24 cellular contexts compared by ENCODE assay signal in genomic region chr20:43961541-43962471, GRCh38. TPM values are rescaled to one million over a fixed set of nuclear protein-coding genes. Genes with fewer than 3 reads are reported as not detected.
DNase-seq lines count a peak whose midpoint lies in the region; ATAC-seq and TF ChIP-seq lines count a peak whose summit lies in the region.
"Had no signal": no experiment of that assay in that cellular context is flagged by ENCODE, and none has a peak within 500 bp of the region (broad histone marks: within the 10 kb centered on the region; RNA-seq: fewer than 3 reads in every experiment).

No MANE protein-coding gene starts in this region.

- TF ChIP-seq CTCF in Panc1 (IDR thresholded peaks at IDR 0.05) (no peak), upper lobe of right lung (IDR thresholded peaks at IDR 0.05) (no peak)

- DNase-seq in cardiac septum (ENCODE audit: low spot score) (peak; percentile 33), left ventricle myocardium superior (no peak), Panc1 (ENCODE audit: low read depth, low spot score) (no peak), iPS-NIHi7 (ENCODE audit: extremely low spot score) (peak; percentile 46), upper lobe of right lung (peak; percentile 32)
- DNase-seq in activated T-helper 1 cell treated with anti-CD3 and anti-CD28 coated beads, Interleukin-12 subunit alpha, Interleukin-12 subunit beta, Interleukin-2, Interleukin-4 antibody, amounts not matched to agents 30 ng/mL and 10 ng/mL and 1 ng/mL, durations not matched to agents 14 hours and 24 hours and 36 hours (ENCODE audit: low spot score): no peak
- no peak for DNase-seq in effector memory CD4-positive, alpha-beta T cell
- DNase-seq: ACHN; activated CD4-positive, alpha-beta T cell treated with anti-CD3 and anti-CD28 coated beads for 1 hour; C1 segment of cervical spinal cord; cerebellar nuclear complex; glutamatergic neuron; mammary epithelial cell; NCI-H2171; NCI-H524; NK-92 treated with Interleukin-12 subunit alpha and Interleukin-12 subunit beta, amount 100 ng/mL, for 24 hours; SJCRH30; substantia nigra; T-helper 1 cell; uterus had no signal

- peaks cover 14% of the 10 kb centered on the region for H3K27me3 Mint-ChIP-seq in activated T-helper 1 cell treated with anti-CD3 and anti-CD28 coated beads, Interleukin-12 subunit alpha, Interleukin-12 subunit beta, Interleukin-2, Interleukin-4 antibody, amounts not matched to agents 30 ng/mL and 10 ng/mL and 1 ng/mL, durations not matched to agents 14 hours and 24 hours and 36 hours (ENCODE audit: insufficient read depth)

- intact Hi-C loops in cardiac septum (cut with DNase I) (no loop called here), left ventricle myocardium superior (cut with micrococcal nuclease) (no loop called here), Panc1 (cut with micrococcal nuclease; ENCODE audit: unreplicated experiment) (no loop called here), upper lobe of right lung (cut with DNase I) (no loop called here)
- intact Hi-C loops in activated T-helper 1 cell treated with anti-CD3 and anti-CD28 coated beads, Interleukin-12 subunit alpha, Interleukin-12 subunit beta, Interleukin-2, Interleukin-4 antibody, amounts not matched to agents 30 ng/mL and 10 ng/mL and 1 ng/mL, durations not matched to agents 14 hours and 24 hours and 36 hours (cut with micrococcal nuclease): no loop called here

- H3K27ac ChIP-seq in Panc1 (ENCODE audit: low read length): peak overlapping the region; percentile 91
- no peak overlapping the region for H3K27ac ChIP-seq in upper lobe of right lung
- H3K27ac ChIP-seq in effector memory CD4-positive, alpha-beta T cell (ENCODE audit: insufficient read depth, low read length, poor library complexity, severe bottlenecking): no peak overlapping the region
- H3K27ac ChIP-seq: SJCRH30, uterus had no signal

- ATAC-seq in left ventricle myocardium superior: no peak
- no peak for ATAC-seq in Panc1
- ATAC-seq in upper lobe of right lung: no peak
- ATAC-seq in HG02678 (IDR thresholded peaks at IDR 0.05; ENCODE audit: unreplicated experiment): no peak
- ATAC-seq: stimulated activated effector memory CD8-positive, alpha-beta T cell treated with anti-CD3 and anti-CD28 coated beads, Interleukin-12 subunit alpha, Interleukin-12 subunit beta, amount 100 ng/mL, for 72 hours had no signal

- H3K4me1 Mint-ChIP-seq in activated T-helper 1 cell treated with anti-CD3 and anti-CD28 coated beads, Interleukin-12 subunit alpha, Interleukin-12 subunit beta, Interleukin-2, Interleukin-4 antibody, amounts not matched to agents 30 ng/mL and 10 ng/mL and 1 ng/mL, durations not matched to agents 14 hours and 24 hours and 36 hours (ENCODE audit: low read depth): peaks cover 40% of the 10 kb centered on the region

- H3K9me3 Mint-ChIP-seq in activated T-helper 1 cell treated with anti-CD3 and anti-CD28 coated beads, Interleukin-12 subunit alpha, Interleukin-12 subunit beta, Interleukin-2, Interleukin-4 antibody, amounts not matched to agents 30 ng/mL and 10 ng/mL and 1 ng/mL, durations not matched to agents 14 hours and 24 hours and 36 hours: peaks cover 18% of the 10 kb centered on the region

- H3K27me3 ChIP-seq in Panc1 (ENCODE audit: control insufficient read depth, insufficient read depth, low read length): no peaks in the 10 kb centered on the region
- no peaks in the 10 kb centered on the region for H3K27me3 ChIP-seq in upper lobe of right lung
- H3K27me3 ChIP-seq in effector memory CD4-positive, alpha-beta T cell (replicated peaks; ENCODE audit: control insufficient read depth, insufficient read depth, low read length, poor library complexity, severe bottlenecking): no peaks in the 10 kb centered on the region
- H3K27me3 ChIP-seq: SJCRH30, uterus had no signal

- CTCF ChIA-PET in Panc1 (lab: Charles Lee): no interaction called here

- BruUV-seq in Panc1 (replicated peaks; lab: Mats Ljungman, UMichigan): no TSS peak

- POLR2A ChIA-PET in Panc1 (lab: Charles Lee): interaction anchor here (0.5 kb wide), 1 partner anchor 277 kb away, joined by 15 read pairs; no protein-coding TSS in a partner anchor

- H3K9me3 ChIP-seq in Panc1 (ENCODE audit: control insufficient read depth, insufficient read depth, low read depth, low read length) (no peaks in the 10 kb centered on the region), upper lobe of right lung (no peaks in the 10 kb centered on the region)
- no peaks in the 10 kb centered on the region for H3K9me3 ChIP-seq in effector memory CD4-positive, alpha-beta T cell (ENCODE audit: control insufficient read depth, low read length)
- H3K9me3 ChIP-seq: SJCRH30, uterus had no signal

- H3K4me3 Mint-ChIP-seq in activated T-helper 1 cell treated with anti-CD3 and anti-CD28 coated beads, Interleukin-12 subunit alpha, Interleukin-12 subunit beta, Interleukin-2, Interleukin-4 antibody, amounts not matched to agents 30 ng/mL and 10 ng/mL and 1 ng/mL, durations not matched to agents 14 hours and 24 hours and 36 hours: no peak overlapping the region
- H3K4me3 Mint-ChIP-seq: activated naive CD8-positive, alpha-beta T cell; stimulated activated effector memory CD8-positive, alpha-beta T cell treated with anti-CD3 and anti-CD28 coated beads, Interleukin-12 subunit alpha, Interleukin-12 subunit beta, amount 100 ng/mL, for 72 hours had no signal

- H3K4me1 ChIP-seq in Panc1 (ENCODE audit: control insufficient read depth, insufficient read depth, low read length) (peaks cover 78% of the 10 kb centered on the region), upper lobe of right lung (peaks cover 40% of the 10 kb centered on the region)
- H3K4me1 ChIP-seq in effector memory CD4-positive, alpha-beta T cell (ENCODE audit: control insufficient read depth, insufficient read depth, low read length, poor library complexity, severe bottlenecking): peaks cover 48% of the 10 kb centered on the region
- H3K4me1 ChIP-seq: uterus had no signal

- no peak overlapping the region for H3K27ac Mint-ChIP-seq in activated T-helper 1 cell treated with anti-CD3 and anti-CD28 coated beads, Interleukin-12 subunit alpha, Interleukin-12 subunit beta, Interleukin-2, Interleukin-4 antibody, amounts not matched to agents 30 ng/mL and 10 ng/mL and 1 ng/mL, durations not matched to agents 14 hours and 24 hours and 36 hours
- H3K27ac Mint-ChIP-seq: activated naive CD8-positive, alpha-beta T cell; stimulated activated effector memory CD8-positive, alpha-beta T cell treated with anti-CD3 and anti-CD28 coated beads, Interleukin-12 subunit alpha, Interleukin-12 subunit beta, amount 100 ng/mL, for 72 hours had no signal

- H3K36me3 ChIP-seq in Panc1 (ENCODE audit: control insufficient read depth, insufficient read depth, low read length): no peaks in the 10 kb centered on the region
- no peaks in the 10 kb centered on the region for H3K36me3 ChIP-seq in upper lobe of right lung
- no peaks in the 10 kb centered on the region for H3K36me3 ChIP-seq in effector memory CD4-positive, alpha-beta T cell (ENCODE audit: control insufficient read depth, insufficient read depth, low read length)
- H3K36me3 ChIP-seq: SJCRH30, uterus had no signal

- H3K36me3 Mint-ChIP-seq in activated T-helper 1 cell treated with anti-CD3 and anti-CD28 coated beads, Interleukin-12 subunit alpha, Interleukin-12 subunit beta, Interleukin-2, Interleukin-4 antibody, amounts not matched to agents 30 ng/mL and 10 ng/mL and 1 ng/mL, durations not matched to agents 14 hours and 24 hours and 36 hours (ENCODE audit: low read depth): peaks cover 17% of the 10 kb centered on the region

- H3K4me3 ChIP-seq in Panc1 (ENCODE audit: low read depth in 2 of 2, low read length in 2 of 2) (no peak overlapping the region), upper lobe of right lung (no peak overlapping the region)
- H3K4me3 ChIP-seq in effector memory CD4-positive, alpha-beta T cell (ENCODE audit: insufficient read depth, low read depth, low read length, poor library complexity, severe bottlenecking): no peak overlapping the region
- H3K4me3 ChIP-seq: SJCRH30, smooth muscle cell, uterus had no signal

- in situ Hi-C loops in Panc1 (cut with HindIII; ENCODE audit: low pct_unique_long_range_greater_than_20kb, low sequenced_read_pairs): no loop called here

RNA-seq across cellular contexts. Expression of gene TOX2, which starts 47.2 kb away (rescaled TPM):
- total RNA-seq in cardiac septum (1.4 TPM), left ventricle myocardium superior (0.47 TPM), Panc1 (2021; ENCODE audit: unreplicated experiment) (85.4 TPM), upper lobe of right lung (24.3 TPM)
- 137 TPM for polyA plus RNA-seq in Panc1 (2012; ENCODE audit: insufficient read length)
- total RNA-seq in activated T-helper 1 cell treated with anti-CD3 and anti-CD28 coated beads, Interleukin-12 subunit alpha, Interleukin-12 subunit beta, Interleukin-2, Interleukin-4 antibody, amounts not matched to agents 30 ng/mL and 10 ng/mL and 1 ng/mL, durations not matched to agents 14 hours and 24 hours and 36 hours: 4.0 and 4.8 TPM in 2 replicates

Comparison
In these comparisons a context has a peak if more than half of its experiments do, and no peak if none do; other contexts are left out.
1. DNase-seq: peak in cardiac septum (single experiment), iPS-NIHi7 (single experiment) and upper lobe of right lung (single experiment); none in left ventricle myocardium superior (single experiment), Panc1 (single experiment), activated T-helper 1 cell treated with anti-CD3 and anti-CD28 coated beads, Interleukin-12 subunit alpha, Interleukin-12 subunit beta, Interleukin-2, Interleukin-4 antibody, amounts not matched to agents 30 ng/mL and 10 ng/mL and 1 ng/mL, durations not matched to agents 14 hours and 24 hours and 36 hours (single experiment) and effector memory CD4-positive, alpha-beta T cell (0 of 3).